16 cellular contexts compared by ENCODE assay signal in the genomic region with DNA sequence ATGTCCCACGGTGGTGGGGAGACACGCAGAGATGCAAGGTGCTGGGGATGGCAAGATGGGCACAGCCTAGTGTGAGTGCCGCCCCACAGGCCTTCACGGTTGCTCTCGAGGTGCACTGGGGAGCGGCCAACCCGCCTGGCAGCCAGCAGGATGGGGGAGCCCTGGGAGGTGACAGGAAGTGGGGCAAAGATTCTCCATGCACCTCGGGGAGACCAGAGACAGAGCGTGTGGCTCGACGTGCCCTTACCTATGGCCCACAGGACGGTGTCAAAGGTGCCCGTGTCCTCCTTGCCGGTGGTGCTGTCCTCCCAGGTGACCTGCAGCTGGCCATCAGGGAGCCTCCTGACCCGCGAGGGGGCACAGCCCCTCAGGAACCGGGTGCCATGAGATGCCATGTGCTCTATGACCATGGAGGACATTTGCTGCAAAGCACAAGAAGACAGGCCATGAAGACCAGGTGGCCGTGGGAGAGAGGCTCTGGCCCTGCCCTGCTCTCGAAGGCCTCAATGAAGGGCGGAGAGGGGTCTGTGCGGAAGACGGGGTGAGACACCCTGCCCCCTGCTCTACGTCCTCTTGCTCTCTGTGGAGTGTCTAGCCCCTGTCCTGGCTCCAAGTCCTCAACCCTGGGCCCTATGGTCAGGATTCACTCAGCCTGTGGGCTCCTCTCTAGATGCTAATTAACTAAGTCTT.
"Had no signal": no experiment of that assay in that cellular context is flagged by ENCODE, and none has a peak within 500 bp of the region (broad histone marks: within the 10 kb centered on the region; RNA-seq: fewer than 3 reads in every experiment).

No MANE protein-coding gene starts in this region.

- H3K4me3 ChIP-seq: adrenal gland, dorsolateral prefrontal cortex, gastrocnemius medialis, heart right ventricle, lung, pancreas, sigmoid colon, stomach, testis had no signal

- H3K27me3 ChIP-seq: adrenal gland, dorsolateral prefrontal cortex, gastrocnemius medialis, heart right ventricle, pancreas, sigmoid colon, stomach, testis had no signal

- H3K4me3 Mint-ChIP-seq: activated T-cell treated with anti-CD3 and anti-CD28 coated beads, Interleukin-2, amount 50 U/mL, for 72 hours had no signal

- DNase-seq: activated CD4-positive, alpha-beta T cell treated with anti-CD3 and anti-CD28 coated beads, Interleukin-2, amount 50 U/mL, for 4 hours; activated gamma-delta T cell treated with Interleukin-2 at 50 U/mL for 16 hours; activated T-cell treated with anti-CD3 and anti-CD28 coated beads, Interleukin-2, amount 50 U/mL, for 72 hours; adrenal gland; dorsolateral prefrontal cortex; erythroblast; gastrocnemius medialis; heart right ventricle; left colon; sigmoid colon; stimulated activated CD4-positive, alpha-beta T cell treated with anti-CD3 and anti-CD28 coated beads, Interleukin-2, amount 100 ng/mL, for 24 hours; stomach; testis had no signal

- H3K27ac ChIP-seq: adrenal gland, gastrocnemius medialis, heart right ventricle, pancreas, sigmoid colon, stomach, testis had no signal

- H3K4me1 ChIP-seq: adrenal gland, gastrocnemius medialis, pancreas had no signal

- H3K27ac Mint-ChIP-seq: activated T-cell treated with anti-CD3 and anti-CD28 coated beads, Interleukin-2, amount 50 U/mL, for 72 hours had no signal

- ATAC-seq: activated CD4-positive, CD25-positive, alpha-beta regulatory T cell treated with anti-CD3 and anti-CD28 coated beads, Interleukin-2, amount 50 U/mL, for 24 hours; activated T-cell treated with anti-CD3 and anti-CD28 coated beads, Interleukin-2, amount 50 U/mL, for 72 hours; gastrocnemius medialis; heart right ventricle; left colon; pancreas had no signal

- H3K36me3 ChIP-seq: pancreas had no signal

- H3K9me3 ChIP-seq: adrenal gland, gastrocnemius medialis, heart right ventricle, pancreas, sigmoid colon, stomach, testis had no signal

- H3K9me3 Mint-ChIP-seq: activated T-cell treated with anti-CD3 and anti-CD28 coated beads, Interleukin-2, amount 50 U/mL, for 72 hours had no signal
